Comparison of ENCODE assay signal across 16 cellular contexts in the genomic region with DNA sequence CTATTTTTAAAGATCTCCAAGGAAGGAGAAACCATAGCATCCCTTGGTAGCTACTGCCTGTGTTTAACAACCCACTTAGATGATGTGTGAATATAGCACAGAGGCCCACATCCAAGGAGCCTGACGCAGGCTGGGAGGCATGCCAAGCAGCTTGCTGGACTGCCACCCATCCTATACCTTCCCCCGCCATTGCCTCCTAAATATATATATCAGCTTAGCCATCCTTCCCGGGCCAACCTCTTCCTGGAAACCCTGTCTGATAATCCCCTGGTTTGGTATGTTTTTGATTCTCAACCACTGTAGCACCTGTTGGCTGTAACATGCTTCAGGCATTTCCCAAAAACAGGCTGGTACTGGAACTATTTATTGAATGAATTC.
"Had no signal": no experiment of that assay in that cellular context is flagged by ENCODE, and none has a peak within 500 bp of the region (broad histone marks: within the 10 kb centered on the region; RNA-seq: fewer than 3 reads in every experiment).

No MANE protein-coding gene starts in this region.

- DNase-seq: cortex of kidney; effector CD4-positive, alpha-beta T cell; immature natural killer cell; kidney; left lung; mesenchymal stem cell; naive thymus-derived CD8-positive, alpha-beta T cell; nephron progenitor cell; stimulated activated CD4-positive, alpha-beta T cell treated with anti-CD3 and anti-CD28 coated beads, Interleukin-12 subunit alpha, Interleukin-12 subunit beta, amount 100 ng/mL, for 4 hours; stimulated activated CD4-positive, alpha-beta T cell treated with anti-CD3 and anti-CD28 coated beads, Interleukin-1b, Interleukin-23, amount 100 ng/mL, for 48 hours; stimulated activated CD4-positive, alpha-beta T cell treated with anti-CD3 and anti-CD28 coated beads, Interleukin-4, amount 100 ng/mL, for 1 hour; stimulated activated CD8-positive, alpha-beta memory T cell treated with anti-CD3 and anti-CD28 coated beads, Interleukin-4, amount 100 ng/mL, for 48 hours; stimulated activated naive CD4-positive, alpha-beta T cell; stimulated activated naive CD8-positive, alpha-beta T cell treated with anti-CD3 and anti-CD28 coated beads, Interleukin-15, amount 100 ng/mL, for 72 hours; thyroid gland had no signal

- ATAC-seq: left lung; naive thymus-derived CD8-positive, alpha-beta T cell; sciatic nerve; stimulated activated naive CD8-positive, alpha-beta T cell treated with anti-CD3 and anti-CD28 coated beads, Interleukin-15, amount 100 ng/mL, for 72 hours had no signal
